In the genomic region with DNA sequence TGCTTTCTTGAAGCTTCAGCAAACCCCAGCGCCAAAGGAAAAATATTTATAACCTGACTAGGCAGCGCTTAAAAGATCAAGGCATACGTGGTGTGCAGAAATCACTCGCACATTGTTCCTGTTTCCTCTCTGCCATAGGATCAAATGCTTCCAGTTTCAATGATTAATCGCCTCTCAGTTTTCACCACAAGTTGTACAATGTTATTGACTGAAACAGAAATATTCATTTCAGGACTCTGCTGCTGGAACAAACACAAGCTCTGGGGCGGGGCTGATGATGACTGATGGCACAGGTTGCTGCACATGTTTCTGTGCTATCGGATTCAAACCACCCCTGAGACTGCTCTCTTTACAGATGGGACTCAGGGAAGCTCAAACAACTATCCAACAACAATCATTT, we compare ENCODE assay signal across 8 cellular contexts.
DNase-seq lines count a peak whose midpoint lies in the region; ATAC-seq lines count a peak whose summit lies in the region.

No MANE protein-coding gene starts in this region.

- POLR2A ChIA-PET in CD4-positive, alpha-beta memory T cell (lab: Charles Lee; ENCODE audit: partially characterized antibody), result no interaction called here

- H3K4me1 ChIP-seq in CD4-positive, alpha-beta memory T cell (ENCODE audit: insufficient read depth, low read length), result no peaks in the 10 kb centered on the region
- no peaks in the 10 kb centered on the region for H3K4me1 ChIP-seq in effector memory CD4-positive, alpha-beta T cell (ENCODE audit: control insufficient read depth, insufficient read depth, low read length, poor library complexity, severe bottlenecking)

- CTCF ChIA-PET in CD4-positive, alpha-beta memory T cell (lab: Charles Lee; ENCODE audit: partially characterized antibody), result no interaction called here

- peaks cover 0 to 9% (median 4%) of the 10 kb centered on the region in 4 donors for H3K4me1 Mint-ChIP-seq in CD4-positive, alpha-beta memory T cell

- peak overlapping the region in 4 of 8 donors; percentile 7 to 43 (median 20) for H3K4me3 Mint-ChIP-seq in CD4-positive, alpha-beta memory T cell

- H3K27ac ChIP-seq in CD4-positive, alpha-beta memory T cell (ENCODE audit: low read depth, low read length), result no peak overlapping the region
- H3K27ac ChIP-seq in effector memory CD4-positive, alpha-beta T cell (ENCODE audit: insufficient read depth, low read length, poor library complexity, severe bottlenecking), result no peak overlapping the region

- H3K4me3 ChIP-seq in CD4-positive, alpha-beta memory T cell (ENCODE audit: low read length in 2 of 2), result no peak overlapping the region
- no peak overlapping the region for H3K4me3 ChIP-seq in effector memory CD4-positive, alpha-beta T cell (ENCODE audit: insufficient read depth, low read depth, low read length, poor library complexity, severe bottlenecking)

- H3K9me3 Mint-ChIP-seq in CD4-positive, alpha-beta memory T cell, result peaks cover 0 to 6% (median 0%) of the 10 kb centered on the region in 8 donors

- H3K27me3 ChIP-seq in CD4-positive, alpha-beta memory T cell (ENCODE audit: insufficient read depth, low read length), result peaks cover 4% of the 10 kb centered on the region
- no peaks in the 10 kb centered on the region for H3K27me3 ChIP-seq in effector memory CD4-positive, alpha-beta T cell (replicated peaks; ENCODE audit: control insufficient read depth, insufficient read depth, low read length, poor library complexity, severe bottlenecking)

- ATAC-seq in GM18498 (IDR thresholded peaks at IDR 0.05; ENCODE audit: unreplicated experiment) (peak; percentile 90), GM21737 (IDR thresholded peaks at IDR 0.05; ENCODE audit: unreplicated experiment) (peak; percentile 93)

- DNase-seq in NOMO-1 (lab: John Stamatoyannopoulos, UW; ENCODE audit: unreplicated experiment in 2 of 2) (peak; percentile 38 to 76), glomerular endothelial cell (ENCODE audit: extremely low read depth, low read depth, low spot score) (peak; percentile 42), DMS53 (lab: John Stamatoyannopoulos, UW) (no peak), NCI-H1417 (lab: John Stamatoyannopoulos, UW) (no peak)
- no peak for DNase-seq in CD4-positive, alpha-beta memory T cell
- no peak for DNase-seq in effector memory CD4-positive, alpha-beta T cell

- no peaks in the 10 kb centered on the region for H3K36me3 Mint-ChIP-seq in CD4-positive, alpha-beta memory T cell

- intact Hi-C loops in CD4-positive, alpha-beta memory T cell (cut with micrococcal nuclease), result no loop called here

- no peak overlapping the region for H3K27ac Mint-ChIP-seq in CD4-positive, alpha-beta memory T cell

- H3K36me3 ChIP-seq in CD4-positive, alpha-beta memory T cell (ENCODE audit: insufficient read depth, low read length), result no peaks in the 10 kb centered on the region
- H3K36me3 ChIP-seq in effector memory CD4-positive, alpha-beta T cell (ENCODE audit: control insufficient read depth, insufficient read depth, low read length), result no peaks in the 10 kb centered on the region

- no peaks in the 10 kb centered on the region for H3K9me3 ChIP-seq in CD4-positive, alpha-beta memory T cell (ENCODE audit: control insufficient read depth in 1 of 2, low read length in 2 of 2)
- H3K9me3 ChIP-seq in effector memory CD4-positive, alpha-beta T cell (ENCODE audit: control insufficient read depth, low read length), result no peaks in the 10 kb centered on the region

- H3K27me3 Mint-ChIP-seq in CD4-positive, alpha-beta memory T cell, result peaks cover 16 to 27% of the 10 kb centered on the region in 2 donors

Comparison
In these comparisons a context has a peak if more than half of its experiments do, and no peak if none do; other contexts are left out.
1. DNase-seq: peak in NOMO-1 (2 of 2) and glomerular endothelial cell (single experiment); none in DMS53 (single experiment), NCI-H1417 (0 of 3), CD4-positive, alpha-beta memory T cell (0 of 5) and effector memory CD4-positive, alpha-beta T cell (0 of 3).